ENCODE assay signal across 1 cellular context in the genomic region with DNA sequence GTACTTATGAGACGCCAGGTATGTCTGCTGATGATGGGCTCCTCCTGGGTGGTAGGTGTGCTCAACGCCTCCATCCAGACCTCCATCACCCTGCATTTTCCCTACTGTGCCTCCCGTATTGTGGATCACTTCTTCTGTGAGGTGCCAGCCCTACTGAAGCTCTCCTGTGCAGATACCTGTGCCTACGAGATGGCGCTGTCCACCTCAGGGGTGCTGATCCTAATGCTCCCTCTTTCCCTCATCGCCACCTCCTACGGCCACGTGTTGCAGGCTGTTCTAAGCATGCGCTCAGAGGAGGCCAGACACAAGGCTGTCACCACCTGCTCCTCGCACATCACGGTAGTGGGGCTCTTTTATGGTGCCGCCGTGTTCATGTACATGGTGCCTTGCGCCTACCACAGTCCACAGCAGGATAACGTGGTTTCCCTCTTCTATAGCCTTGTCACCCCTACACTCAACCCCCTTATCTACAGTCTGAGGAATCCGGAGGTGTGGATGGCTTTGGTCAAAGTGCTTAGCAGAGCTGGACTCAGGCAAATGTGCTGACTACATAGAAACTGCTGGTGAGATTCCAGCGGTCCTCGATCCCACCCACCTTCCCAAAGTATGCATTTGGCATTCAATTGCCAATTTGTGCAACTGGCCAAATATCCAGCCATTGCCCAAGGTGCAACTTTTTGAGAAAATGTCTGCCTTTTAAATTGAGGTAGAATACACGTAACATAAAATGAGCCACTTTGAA.
TF ChIP-seq lines count a peak whose summit lies in the region.

No MANE protein-coding gene starts in this region.

TF ChIP-seq in GM23338, 12 proteins besides CTCF, POLR2A, EP300 and RAD21:
- TF ChIP-seq REST (IDR thresholded peaks at IDR 0.05; ENCODE audit: unreplicated experiment), result peak; percentile 54
- TF ChIP-seq ZNF114 (CRISPR knock-in tag; IDR thresholded peaks at IDR 0.05), result no peak
- no peak for TF ChIP-seq ETS1 (IDR thresholded peaks at IDR 0.05)
